In genomic region chr9:137078701-137079400, GRCh38 we compare ENCODE assay signal across 10 cellular contexts. TPM values are rescaled to one million over a fixed set of nuclear protein-coding genes. Genes with fewer than 3 reads are reported as not detected.
DNase-seq lines count a peak whose midpoint lies in the region; ATAC-seq and TF ChIP-seq lines count a peak whose summit lies in the region.
"Had no signal": no experiment of that assay in that cellular context is flagged by ENCODE, and none has a peak within 500 bp of the region (broad histone marks: within the 10 kb centered on the region; RNA-seq: fewer than 3 reads in every experiment).

No MANE protein-coding gene starts in this region.

- in situ Hi-C loops in IMR-90 (cut with MboI; ENCODE audit: low sequenced_read_pairs): no loop called here
- in situ Hi-C loops in G401 (cut with HindIII; ENCODE audit: low sequenced_read_pairs): no loop called here

- peak overlapping the region; percentile 78 for H3K4me3 Mint-ChIP-seq in dendritic cell treated with granulocyte-macrophage colony-stimulating factor and Interleukin-4, amounts not matched to agents 40 ng/mL and 50 ng/mL, for 4 days
- peak overlapping the region; percentile 66 to 77 (median 71) for H3K4me3 Mint-ChIP-seq in nephron

- H2BK20ac ChIP-seq in IMR-90 (ENCODE audit: low read depth, low read length): no peak overlapping the region

- peak overlapping the region; percentile 96 for H2AK9ac ChIP-seq in IMR-90 (replicated peaks; ENCODE audit: low read depth, low read length, poor library complexity)

- no peak overlapping the region for H4K8ac ChIP-seq in IMR-90 (ENCODE audit: low read depth in 2 of 2, low read length in 2 of 2)

- no peaks in the 10 kb centered on the region for H3K9me3 Mint-ChIP-seq in dendritic cell treated with granulocyte-macrophage colony-stimulating factor and Interleukin-4, amounts not matched to agents 40 ng/mL and 50 ng/mL, for 4 days
- no peaks in the 10 kb centered on the region for H3K9me3 Mint-ChIP-seq in nephron

- H3K23ac ChIP-seq in IMR-90 (ENCODE audit: low read depth, low read length): no peak overlapping the region

- no peaks in the 10 kb centered on the region for H3K27me3 Mint-ChIP-seq in dendritic cell treated with granulocyte-macrophage colony-stimulating factor and Interleukin-4, amounts not matched to agents 40 ng/mL and 50 ng/mL, for 4 days
- peaks cover 82% of the 10 kb centered on the region for H3K27me3 Mint-ChIP-seq in nephron (ENCODE audit: low read depth)

- no peak for TF ChIP-seq RAD21 in IMR-90 (IDR thresholded peaks at IDR 0.05; ENCODE audit: low read length)

- peak; percentile 12 for DNase-seq in BE2C
- DNase-seq in IMR-90: no peak
- no peak for DNase-seq in SIG-M5 treated with dmso at 0.1 percent for 504 hours (lab: John Stamatoyannopoulos, UW; ENCODE audit: unreplicated experiment)
- no peak for DNase-seq in NOMO-1 treated with dmso at 0.1 percent for 144 hours (lab: John Stamatoyannopoulos, UW; ENCODE audit: unreplicated experiment)
- no peak for DNase-seq in amygdala (lab: John Stamatoyannopoulos, UW)
- no peak for DNase-seq in G401 (ENCODE audit: low spot score)
- DNase-seq: activated gamma-delta T cell treated with Interleukin-2 at 50 U/mL for 16 hours had no signal

- H2BK5ac ChIP-seq in IMR-90 (ENCODE audit: low read depth, low read length, poor library complexity, severe bottlenecking): no peak overlapping the region

- H4K91ac ChIP-seq in IMR-90 (ENCODE audit: insufficient read depth, low read depth, low read length): no peak overlapping the region

- peak overlapping the region; percentile 71; the same call in 1 of the 2 replicates for H3K4me3 ChIP-seq in BE2C (ENCODE audit: low read depth, low read length)
- H3K4me3 ChIP-seq in IMR-90 (ENCODE audit: insufficient read depth, low read depth, low read length): peak overlapping the region; percentile 99

- peaks cover 66% of the 10 kb centered on the region for H3K4me1 Mint-ChIP-seq in dendritic cell treated with granulocyte-macrophage colony-stimulating factor and Interleukin-4, amounts not matched to agents 40 ng/mL and 50 ng/mL, for 4 days (ENCODE audit: low read depth)
- H3K4me1 Mint-ChIP-seq in nephron: no peaks in the 10 kb centered on the region

- peaks cover 42% of the 10 kb centered on the region for H3K36me3 ChIP-seq in BE2C
- H3K36me3 ChIP-seq in IMR-90 (ENCODE audit: control insufficient read depth, insufficient read depth, low read length): peaks cover 24% of the 10 kb centered on the region; the same call in 1 of the 2 replicates

- peaks cover 67% of the 10 kb centered on the region for H3K36me3 Mint-ChIP-seq in dendritic cell treated with granulocyte-macrophage colony-stimulating factor and Interleukin-4, amounts not matched to agents 40 ng/mL and 50 ng/mL, for 4 days (ENCODE audit: low read depth)
- no peaks in the 10 kb centered on the region for H3K36me3 Mint-ChIP-seq in nephron (ENCODE audit: low read depth)

- CTCF ChIA-PET in IMR-90 (lab: Yijun Ruan, JAX): no interaction called here

- H3K4me1 ChIP-seq in BE2C: peaks cover 17% of the 10 kb centered on the region
- H3K4me1 ChIP-seq in IMR-90 (ENCODE audit: control insufficient read depth, insufficient read depth, low read length): peaks cover 10% of the 10 kb centered on the region

- H2BK120ac ChIP-seq in IMR-90 (ENCODE audit: low read depth, low read length): no peak overlapping the region

- H3K56ac ChIP-seq in IMR-90 (ENCODE audit: extremely low read depth, insufficient read depth, low read length): no peak overlapping the region

- no peak overlapping the region for H3K9ac ChIP-seq in IMR-90 (ENCODE audit: low read depth, low read length)

- no peak overlapping the region for H3K4ac ChIP-seq in IMR-90 (ENCODE audit: low read depth, low read length)

- H3K27ac ChIP-seq in IMR-90 (ENCODE audit: insufficient read depth, low read length): no peak overlapping the region

- intact Hi-C loops in IMR-90 (cut with micrococcal nuclease): no loop called here
- intact Hi-C loops in dendritic cell treated with granulocyte-macrophage colony-stimulating factor and Interleukin-4, amounts not matched to agents 40 ng/mL and 50 ng/mL, for 4 days (cut with micrococcal nuclease): no loop called here

- peaks cover 8 to 37% of the 10 kb centered on the region in 2 experiments for H3K79me1 ChIP-seq in IMR-90 (ENCODE audit: low read depth in 1 of 2, low read length in 2 of 2)

- H3K27ac Mint-ChIP-seq in dendritic cell treated with granulocyte-macrophage colony-stimulating factor and Interleukin-4, amounts not matched to agents 40 ng/mL and 50 ng/mL, for 4 days: no peak overlapping the region
- H3K27ac Mint-ChIP-seq in nephron: no peak overlapping the region

- ATAC-seq in IMR-90 (ENCODE audit: low read depth): no peak

- H3K4me2 ChIP-seq in IMR-90 (ENCODE audit: low read depth, low read length): peak overlapping the region; percentile 89; the same call in 1 of the 2 replicates

- TF ChIP-seq CTCF in BE2C (IDR thresholded peaks at IDR 0.05; ENCODE audit: low read depth, low read length) (no peak), IMR-90 (conservative IDR thresholded peaks at IDR 0.05; ENCODE audit: low read depth, low read length) (no peak), nephron (IDR thresholded peaks at IDR 0.05; ENCODE audit: unreplicated experiment in 3 of 3) (no peak)

- peaks cover 4% of the 10 kb centered on the region for H3K9me1 ChIP-seq in IMR-90 (ENCODE audit: insufficient read depth, low read length)

- peaks cover 10% of the 10 kb centered on the region for H4K20me1 ChIP-seq in IMR-90 (ENCODE audit: insufficient read depth, low read length)

- BruUV-seq in IMR-90 (replicated peaks; lab: Mats Ljungman, UMichigan): no TSS peak

- H3K14ac ChIP-seq in IMR-90 (replicated peaks; ENCODE audit: low read depth, low read length): no peak overlapping the region

- dilution Hi-C loops in IMR-90 (cut with HindIII; ENCODE audit: low sequenced_read_pairs, unreplicated experiment): no loop called here

- H3K27me3 ChIP-seq in BE2C: no peaks in the 10 kb centered on the region
- H3K27me3 ChIP-seq in IMR-90 (ENCODE audit: control insufficient read depth, insufficient read depth, low read length): no peaks in the 10 kb centered on the region

- H3K9me3 ChIP-seq in BE2C (no peaks in the 10 kb centered on the region), IMR-90 (ENCODE audit: control insufficient read depth, insufficient read depth, low read length) (no peaks in the 10 kb centered on the region)

- no peak for TF ChIP-seq POLR2A in IMR-90 (IDR thresholded peaks at IDR 0.05; ENCODE audit: low read depth, low read length)

- H2AFZ ChIP-seq in IMR-90 (replicated peaks; ENCODE audit: low read length, poor library complexity): peak overlapping the region; percentile 2

- H4K5ac ChIP-seq in IMR-90 (ENCODE audit: low read depth, low read length): no peak overlapping the region

- peak overlapping the region; percentile 1; the same call in 1 of the 2 replicates for H2AK5ac ChIP-seq in IMR-90 (ENCODE audit: low read depth, low read length)

- 56% methylated on average over 23 of the region's 51 CpGs; no CpG with 5 or more reads in 1 of the 2 experiments for WGBS in IMR-90 (ENCODE audit: extremely low coverage in 2 of 2, insufficient read length in 1 of 2), 2 experiments

- H2BK15ac ChIP-seq in IMR-90 (ENCODE audit: low read depth, low read length): no peak overlapping the region

- POLR2A ChIA-PET in IMR-90 (lab: Charles Lee; ENCODE audit: unreplicated experiment): no interaction called here

- no peak overlapping the region for H3K18ac ChIP-seq in IMR-90 (ENCODE audit: low read depth, low read length)

TF ChIP-seq in IMR-90, 13 proteins besides CTCF, POLR2A, EP300 and RAD21 (continues in another document):
- TF ChIP-seq NFE2L2 (IDR thresholded peaks at IDR 0.05; ENCODE audit: low read depth, low read length): no peak
- TF ChIP-seq CHD1 (IDR thresholded peaks at IDR 0.05; ENCODE audit: low read depth, low read length): no peak
- no peak for TF ChIP-seq SMC3 (IDR thresholded peaks at IDR 0.05; ENCODE audit: low read depth, low read length)
- no peak for TF ChIP-seq BHLHE40 (IDR thresholded peaks at IDR 0.05; ENCODE audit: low read depth, low read length)

RNA-seq across cellular contexts. Expression of gene UAP1L1, which starts 1.5 kb away (rescaled TPM):
- polyA plus RNA-seq in BE2C (2012; ENCODE audit: insufficient read depth, insufficient read length, low read depth): 160 TPM
- total RNA-seq in IMR-90 (2012; rRNA removed): 2.3 and 2.5 TPM in 2 replicates
- 8.7 and 9.8 TPM in 2 replicates for polyA plus RNA-seq in IMR-90 (2012; rRNA removed)
- polyA plus RNA-seq in IMR-90 (2012; cell fraction: cytosol; rRNA removed): 4.2 and 5.1 TPM in 2 replicates
- 45.6 and 69.6 TPM in 2 replicates for polyA plus RNA-seq in IMR-90 (2012; cell fraction: nucleus; rRNA removed; ENCODE audit: low replicate concordance)
- total RNA-seq in G401 (2014; rRNA removed; shearing (Covaris generic)): 28.9 and 34.7 TPM in 2 replicates

RNA-seq across cellular contexts. Expression of gene MAN1B1, which starts 7.9 kb away (rescaled TPM):
- 168 TPM for polyA plus RNA-seq in BE2C (2012; ENCODE audit: insufficient read depth, insufficient read length, low read depth)
- 25.0 and 28.7 TPM in 2 replicates for total RNA-seq in IMR-90 (2012; rRNA removed)
- 49.8 and 55.1 TPM in 2 replicates for polyA plus RNA-seq in IMR-90 (2012; rRNA removed)
- polyA plus RNA-seq in IMR-90 (2012; cell fraction: cytosol; rRNA removed): 54.5 and 68.5 TPM in 2 replicates
- polyA plus RNA-seq in IMR-90 (2012; cell fraction: nucleus; rRNA removed; ENCODE audit: low replicate concordance): 89.2 and 183 TPM in 2 replicates
- 67.0 and 73.9 TPM in 2 replicates for total RNA-seq in G401 (2014; rRNA removed; shearing (Covaris generic))

RNA-seq across cellular contexts. Expression of gene SAPCD2, which starts 8.5 kb away (rescaled TPM):
- polyA plus RNA-seq in BE2C (2012; ENCODE audit: insufficient read depth, insufficient read length, low read depth): 105 TPM
- 3.3 and 3.4 TPM in 2 replicates for total RNA-seq in IMR-90 (2012; rRNA removed)
- 4.9 and 6.4 TPM in 2 replicates for polyA plus RNA-seq in IMR-90 (2012; rRNA removed)
- polyA plus RNA-seq in IMR-90 (2012; cell fraction: cytosol; rRNA removed): 3.1 and 4.5 TPM in 2 replicates
- 3.0 and 9.5 TPM in 2 replicates for polyA plus RNA-seq in IMR-90 (2012; cell fraction: nucleus; rRNA removed; ENCODE audit: low replicate concordance)
- 62.9 and 63.5 TPM in 2 replicates for total RNA-seq in G401 (2014; rRNA removed; shearing (Covaris generic))

RNA-seq across cellular contexts. Expression of gene ENTPD2, which starts 25.0 kb away (rescaled TPM):
- polyA plus RNA-seq in BE2C (2012; ENCODE audit: insufficient read depth, insufficient read length, low read depth): not detected
- not detected in 2 replicates for total RNA-seq in IMR-90 (2012; rRNA removed)
- polyA plus RNA-seq in IMR-90 (2012; rRNA removed): not detected in 2 replicates
- not detected in 2 replicates for polyA plus RNA-seq in IMR-90 (2012; cell fraction: cytosol; rRNA removed)
- polyA plus RNA-seq in IMR-90 (2012; cell fraction: nucleus; rRNA removed; ENCODE audit: low replicate concordance): 0.09 TPM in 1 of 2 replicates, not detected in the other
- total RNA-seq in G401 (2014; rRNA removed; shearing (Covaris generic)): not detected in 2 replicates
- total RNA-seq: NCI-H460 had no signal

RNA-seq across cellular contexts. Expression of gene NPDC1, which starts 32.9 kb away (rescaled TPM):
- polyA plus RNA-seq in BE2C (2012; ENCODE audit: insufficient read depth, insufficient read length, low read depth): 377 TPM
- total RNA-seq in IMR-90 (2012; rRNA removed): 2.7 and 2.8 TPM in 2 replicates
- 58.1 and 74.0 TPM in 2 replicates for polyA plus RNA-seq in IMR-90 (2012; rRNA removed)
- 57.6 and 91.2 TPM in 2 replicates for polyA plus RNA-seq in IMR-90 (2012; cell fraction: cytosol; rRNA removed)
- polyA plus RNA-seq in IMR-90 (2012; cell fraction: nucleus; rRNA removed; ENCODE audit: low replicate concordance): 327 and 712 TPM in 2 replicates
- total RNA-seq in G401 (2014; rRNA removed; shearing (Covaris generic)): 32.0 and 38.4 TPM in 2 replicates

Comparison
In these comparisons a context has a peak if more than half of its experiments do, and no peak if none do; other contexts are left out.
1. RNA of gene SAPCD2, which starts 8.5 kb away (total RNA-seq): 62.9 to 63.5 TPM in G401; 3.3 to 3.4 TPM in IMR-90; every median in the first group is over 10 times any median in the second.